Comparison of ENCODE assay signal across 9 cellular contexts in genomic region chr19:45768644-45769053, GRCh38. TPM values are rescaled to one million over a fixed set of nuclear protein-coding genes. Genes with fewer than 3 reads are reported as not detected.
A peak's percentile ranks its signal among the peaks of the same experiment; 100 is the strongest.
DNase-seq lines count a peak whose midpoint lies in the region; ATAC-seq and TF ChIP-seq lines count a peak whose summit lies in the region.
"Had no signal": no experiment of that assay in that cellular context is flagged by ENCODE, and none has a peak within 500 bp of the region (broad histone marks: within the 10 kb centered on the region; RNA-seq: fewer than 3 reads in every experiment).

No MANE protein-coding gene starts in this region.

- H3K36me3 ChIP-seq in cardiac muscle cell = peaks cover 14% of the 10 kb centered on the region
- no peaks in the 10 kb centered on the region for H3K36me3 ChIP-seq in urinary bladder (ENCODE audit: insufficient read depth)

- peaks cover 29% of the 10 kb centered on the region for H3K4me1 Mint-ChIP-seq in mesothelial cell of epicardium

- no peaks in the 10 kb centered on the region for H3K27me3 ChIP-seq in cardiac muscle cell

- H3K4me1 ChIP-seq in cardiac muscle cell (ENCODE audit: low read depth) (peaks cover 37% of the 10 kb centered on the region), urinary bladder (ENCODE audit: insufficient read depth) (no peaks in the 10 kb centered on the region)

- H3K27ac ChIP-seq in cardiac muscle cell = peak overlapping the region; percentile 98
- peak overlapping the region; percentile 93 to 98 for H3K27ac ChIP-seq in coronary artery
- H3K27ac ChIP-seq in urinary bladder (ENCODE audit: low read depth) = peak overlapping the region; percentile 87

- H3K4me3 Mint-ChIP-seq in mesothelial cell of epicardium = peak overlapping the region; percentile 98

- DNase-seq in cardiac muscle cell (ENCODE audit: low read depth in 1 of 2, low spot score in 1 of 2) = peak; percentile 52 to 64
- no peak for DNase-seq in left cardiac atrium
- peak; percentile 23 for DNase-seq in T-helper 22 cell (ENCODE audit: low read depth)
- DNase-seq in coronary artery (ENCODE audit: low spot score) = no peak
- DNase-seq in mesothelial cell of epicardium (ENCODE audit: low spot score in 2 of 2, unreplicated experiment in 2 of 2) = peak in 1 of 2 experiments; percentile 77
- no peak for DNase-seq in epidermal melanocyte (ENCODE audit: insufficient read length, low spot score)
- DNase-seq in medulla oblongata (ENCODE audit: extremely low spot score) = no peak

- H3K27me3 Mint-ChIP-seq in mesothelial cell of epicardium (ENCODE audit: low read depth) = no peaks in the 10 kb centered on the region

- peaks cover 6% of the 10 kb centered on the region for H3K36me3 Mint-ChIP-seq in mesothelial cell of epicardium

- intact Hi-C loops in left cardiac atrium (cut with DNase I) = loop anchor here (5.0 kb wide), 1 partner anchor 51 kb away; no protein-coding TSS in a partner anchor

- WGBS in urinary bladder = under 1% methylated on average over 35 of the region's 41 CpGs

- H3K9me3 ChIP-seq in cardiac muscle cell (ENCODE audit: low read depth) = no peaks in the 10 kb centered on the region

- peak overlapping the region; percentile 100 for H3K27ac Mint-ChIP-seq in mesothelial cell of epicardium

- H3K9me3 Mint-ChIP-seq in mesothelial cell of epicardium = no peaks in the 10 kb centered on the region

- no peak for TF ChIP-seq CTCF in cardiac muscle cell (IDR thresholded peaks at IDR 0.05; ENCODE audit: low read depth, low read length)
- no peak for TF ChIP-seq CTCF in coronary artery (IDR thresholded peaks at IDR 0.05)
- no peak for TF ChIP-seq CTCF in mesothelial cell of epicardium (IDR thresholded peaks at IDR 0.05; ENCODE audit: unreplicated experiment)

- ATAC-seq in left cardiac atrium = no peak

- H3K4me3 ChIP-seq in cardiac muscle cell (peak overlapping the region; percentile 59), coronary artery (peak overlapping the region; percentile 87), urinary bladder (ENCODE audit: low read depth, low read length) (peak overlapping the region; percentile 76)

RNA-seq across cellular contexts. Expression of gene SIX5, which starts 0.4 kb away (rescaled TPM):
- total RNA-seq in cardiac muscle cell (78.8 and 88.2 TPM in 2 replicates), left cardiac atrium (10 to 100 TPM; 15.6 to 21.1 TPM), mesothelial cell of epicardium (44.3 to 50.3 TPM (median 47.3 TPM) in 3 replicates), urinary bladder (10.4 TPM)
- polyA plus RNA-seq in cardiac muscle cell (40.4 and 41.1 TPM in 2 replicates), urinary bladder (51.1 TPM)

RNA-seq across cellular contexts. Expression of gene DMPK, which starts 13.6 kb away (rescaled TPM):
- total RNA-seq in cardiac muscle cell = 92.7 and 142 TPM in 2 replicates
- polyA plus RNA-seq in cardiac muscle cell = 94.9 and 98.7 TPM in 2 replicates
- 100 to 1,000 TPM; 200 to 241 TPM for total RNA-seq in left cardiac atrium
- total RNA-seq in mesothelial cell of epicardium = 126 to 130 TPM (median 127 TPM) in 3 replicates
- total RNA-seq in urinary bladder = 49.4 TPM
- 223 TPM for polyA plus RNA-seq in urinary bladder

RNA-seq across cellular contexts. Expression of gene DMWD, which starts 24.0 kb away (rescaled TPM):
- total RNA-seq in cardiac muscle cell (65.1 and 112 TPM in 2 replicates), left cardiac atrium (10 to 100 TPM; 55.3 to 57.7 TPM), mesothelial cell of epicardium (109 to 120 TPM (median 116 TPM) in 3 replicates), urinary bladder (24.7 TPM)
- polyA plus RNA-seq in cardiac muscle cell (138 and 163 TPM in 2 replicates), urinary bladder (43.7 TPM)

RNA-seq across cellular contexts. Expression of gene MEIOSIN, which starts 35.4 kb away (rescaled TPM):
- total RNA-seq in cardiac muscle cell (0.11 and 0.33 TPM in 2 replicates), left cardiac atrium (under 1 TPM; 0.21 to 0.24 TPM), mesothelial cell of epicardium (not detected in 3 replicates), urinary bladder (not detected)
- polyA plus RNA-seq in cardiac muscle cell (0.07 and 0.18 TPM in 2 replicates), urinary bladder (not detected)
- total RNA-seq: left colon had no signal

RNA-seq across cellular contexts. Expression of gene FBXO46, which starts 38.0 kb away (rescaled TPM):
- total RNA-seq in cardiac muscle cell (34.8 and 48.2 TPM in 2 replicates), left cardiac atrium (10 to 100 TPM in 1 of 2 donors, 1 to 10 TPM in 1; 9.6 to 10.8 TPM), mesothelial cell of epicardium (30.6 to 37.3 TPM (median 36.6 TPM) in 3 replicates), urinary bladder (4.3 TPM)
- polyA plus RNA-seq in cardiac muscle cell (39.3 and 42.5 TPM in 2 replicates), urinary bladder (11.0 TPM)

Comparison
In these comparisons a context has a peak if more than half of its experiments do, and no peak if none do; other contexts are left out.
1. DNase-seq: peak in cardiac muscle cell (2 of 2) and T-helper 22 cell (single experiment); none in left cardiac atrium (single experiment), coronary artery (single experiment), epidermal melanocyte (single experiment) and medulla oblongata (single experiment).
2. Peak in every context shown above with its lines, with median percentiles within 50 percentile points of each other: H3K27ac ChIP-seq and H3K4me3 ChIP-seq.